In the genomic region with DNA sequence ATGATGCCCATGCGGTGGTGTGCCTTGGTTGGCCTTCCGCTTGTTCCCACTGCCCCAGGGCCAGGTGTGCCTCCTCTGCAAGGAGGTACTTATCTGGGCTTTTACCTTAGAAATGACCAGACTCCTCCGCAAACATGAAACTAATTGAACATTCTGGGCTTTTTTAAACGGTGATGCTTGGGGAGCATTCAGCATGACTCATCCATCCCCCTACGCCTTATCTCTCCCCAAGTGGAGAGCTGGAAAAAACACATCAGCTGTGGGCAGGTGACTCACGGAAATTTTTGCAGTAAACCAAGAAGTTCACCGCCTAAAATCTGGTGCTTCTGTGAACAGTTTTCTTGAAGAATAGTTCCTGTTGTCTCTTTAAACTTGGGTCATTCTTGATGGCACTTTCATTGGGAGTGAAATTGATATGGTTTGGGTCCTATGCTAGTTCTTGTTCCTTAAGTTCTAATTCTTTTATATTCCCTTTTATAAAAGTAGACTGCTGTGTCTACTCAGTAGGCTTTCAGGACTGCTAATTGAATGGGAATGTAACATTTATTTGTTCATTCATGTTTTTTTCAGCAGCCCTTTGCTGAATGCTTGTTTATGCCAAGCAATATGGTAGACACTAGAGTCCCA, we compare ENCODE assay signal across 9 cellular contexts. TPM values are rescaled to one million over a fixed set of nuclear protein-coding genes. Genes with fewer than 3 reads are reported as not detected.
DNase-seq lines count a peak whose midpoint lies in the region; ATAC-seq and TF ChIP-seq lines count a peak whose summit lies in the region.
"Had no signal": no experiment of that assay in that cellular context is flagged by ENCODE, and none has a peak within 500 bp of the region (broad histone marks: within the 10 kb centered on the region; RNA-seq: fewer than 3 reads in every experiment).

No MANE protein-coding gene starts in this region.

- H3K4me1 Mint-ChIP-seq in activated naive CD8-positive, alpha-beta T cell treated with anti-CD3 and anti-CD28 coated beads for 36 hours, result peaks cover 85% of the 10 kb centered on the region

- no peak for ATAC-seq in HG03521 (IDR thresholded peaks at IDR 0.05; ENCODE audit: unreplicated experiment)
- no peak for ATAC-seq in GM19035 (IDR thresholded peaks at IDR 0.05; ENCODE audit: unreplicated experiment)

- DNase-seq in AG09309 (ENCODE audit: low read depth) (peak; percentile 63), T-helper 22 cell (ENCODE audit: low read depth) (peak; percentile 55), renal cortical epithelial cell (ENCODE audit: low read depth) (peak; percentile 8), NCI-H82 (lab: John Stamatoyannopoulos, UW) (no peak), KBM-7 (no peak)
- DNase-seq in activated naive CD8-positive, alpha-beta T cell treated with anti-CD3 and anti-CD28 coated beads for 36 hours, result peak; percentile 85
- DNase-seq: DMS153 had no signal

- no peak for TF ChIP-seq CTCF in AG09309 (IDR thresholded peaks at IDR 0.05; ENCODE audit: control insufficient read depth, insufficient read depth, low read depth, low read length, missing control alignments)

- peaks cover 92% of the 10 kb centered on the region for H3K36me3 Mint-ChIP-seq in activated naive CD8-positive, alpha-beta T cell treated with anti-CD3 and anti-CD28 coated beads for 36 hours

- peak overlapping the region; percentile 72 for H3K4me3 Mint-ChIP-seq in activated naive CD8-positive, alpha-beta T cell treated with anti-CD3 and anti-CD28 coated beads for 36 hours

- no peaks in the 10 kb centered on the region for H3K27me3 Mint-ChIP-seq in activated naive CD8-positive, alpha-beta T cell treated with anti-CD3 and anti-CD28 coated beads for 36 hours

- H3K4me3 ChIP-seq in AG09309 (ENCODE audit: control insufficient read depth, low read depth, low read length), result no peak overlapping the region

- H3K9me3 Mint-ChIP-seq in activated naive CD8-positive, alpha-beta T cell treated with anti-CD3 and anti-CD28 coated beads for 36 hours, result peaks cover 16% of the 10 kb centered on the region

- H3K27ac Mint-ChIP-seq in activated naive CD8-positive, alpha-beta T cell treated with anti-CD3 and anti-CD28 coated beads for 36 hours, result peak overlapping the region; percentile 100

- in situ Hi-C loops in KBM-7 (cut with MboI; ENCODE audit: low pct_unique_long_range_greater_than_20kb, low sequenced_read_pairs), result no loop called here

RNA-seq across cellular contexts. Expression of gene SFXN1, which starts 39.6 kb away (rescaled TPM):
- total RNA-seq in activated naive CD8-positive, alpha-beta T cell treated with anti-CD3 and anti-CD28 coated beads for 36 hours, result 100 to 1,000 TPM; 506 to 523 TPM
- total RNA-seq in renal cortical epithelial cell, result 106 and 123 TPM in 2 replicates

Comparison
In these comparisons a context has a peak if more than half of its experiments do, and no peak if none do; other contexts are left out.
1. DNase-seq: peak in AG09309 (single experiment), T-helper 22 cell (single experiment), activated naive CD8-positive, alpha-beta T cell treated with anti-CD3 and anti-CD28 coated beads for 36 hours (single experiment) and renal cortical epithelial cell (single experiment); none in NCI-H82 (single experiment) and KBM-7 (single experiment).